1 cellular context compared by ENCODE assay signal in the genomic region with DNA sequence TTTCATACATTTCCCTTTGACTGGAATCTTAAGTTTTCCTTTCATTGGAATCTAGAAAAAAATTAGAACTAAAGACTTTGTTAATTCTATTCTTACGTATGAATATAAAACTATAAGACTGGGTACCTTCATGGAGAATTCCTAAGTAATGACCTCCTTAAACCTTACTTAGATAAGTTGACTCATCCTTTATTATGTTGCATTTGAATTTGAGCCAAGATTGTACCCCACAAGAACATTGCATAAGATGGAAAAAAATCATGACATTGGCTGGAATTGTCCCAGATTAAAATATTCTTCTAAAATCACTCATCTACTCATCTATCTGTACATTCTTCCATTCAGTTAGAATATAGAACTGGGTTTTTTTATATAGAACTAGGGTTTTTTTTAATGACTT.
A peak's percentile ranks its signal among the peaks of the same experiment; 100 is the strongest.
TF ChIP-seq lines count a peak whose summit lies in the region.

No MANE protein-coding gene starts in this region.

TF ChIP-seq in SK-N-SH, 30 proteins besides CTCF, POLR2A, EP300 and RAD21 (continued from another document):
- TF ChIP-seq, protein P1, sequence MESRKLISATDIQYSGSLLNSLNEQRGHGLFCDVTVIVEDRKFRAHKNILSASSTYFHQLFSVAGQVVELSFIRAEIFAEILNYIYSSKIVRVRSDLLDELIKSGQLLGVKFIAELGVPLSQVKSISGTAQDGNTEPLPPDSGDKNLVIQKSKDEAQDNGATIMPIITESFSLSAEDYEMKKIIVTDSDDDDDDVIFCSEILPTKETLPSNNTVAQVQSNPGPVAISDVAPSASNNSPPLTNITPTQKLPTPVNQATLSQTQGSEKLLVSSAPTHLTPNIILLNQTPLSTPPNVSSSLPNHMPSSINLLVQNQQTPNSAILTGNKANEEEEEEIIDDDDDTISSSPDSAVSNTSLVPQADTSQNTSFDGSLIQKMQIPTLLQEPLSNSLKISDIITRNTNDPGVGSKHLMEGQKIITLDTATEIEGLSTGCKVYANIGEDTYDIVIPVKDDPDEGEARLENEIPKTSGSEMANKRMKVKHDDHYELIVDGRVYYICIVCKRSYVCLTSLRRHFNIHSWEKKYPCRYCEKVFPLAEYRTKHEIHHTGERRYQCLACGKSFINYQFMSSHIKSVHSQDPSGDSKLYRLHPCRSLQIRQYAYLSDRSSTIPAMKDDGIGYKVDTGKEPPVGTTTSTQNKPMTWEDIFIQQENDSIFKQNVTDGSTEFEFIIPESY (IDR thresholded peaks at IDR 0.05; ENCODE audit: borderline replicate concordance, low read depth): no peak
- no peak for TF ChIP-seq TAF1 (IDR thresholded peaks at IDR 0.05; ENCODE audit: borderline replicate concordance, low read depth, low read length)
- TF ChIP-seq, protein P2, sequence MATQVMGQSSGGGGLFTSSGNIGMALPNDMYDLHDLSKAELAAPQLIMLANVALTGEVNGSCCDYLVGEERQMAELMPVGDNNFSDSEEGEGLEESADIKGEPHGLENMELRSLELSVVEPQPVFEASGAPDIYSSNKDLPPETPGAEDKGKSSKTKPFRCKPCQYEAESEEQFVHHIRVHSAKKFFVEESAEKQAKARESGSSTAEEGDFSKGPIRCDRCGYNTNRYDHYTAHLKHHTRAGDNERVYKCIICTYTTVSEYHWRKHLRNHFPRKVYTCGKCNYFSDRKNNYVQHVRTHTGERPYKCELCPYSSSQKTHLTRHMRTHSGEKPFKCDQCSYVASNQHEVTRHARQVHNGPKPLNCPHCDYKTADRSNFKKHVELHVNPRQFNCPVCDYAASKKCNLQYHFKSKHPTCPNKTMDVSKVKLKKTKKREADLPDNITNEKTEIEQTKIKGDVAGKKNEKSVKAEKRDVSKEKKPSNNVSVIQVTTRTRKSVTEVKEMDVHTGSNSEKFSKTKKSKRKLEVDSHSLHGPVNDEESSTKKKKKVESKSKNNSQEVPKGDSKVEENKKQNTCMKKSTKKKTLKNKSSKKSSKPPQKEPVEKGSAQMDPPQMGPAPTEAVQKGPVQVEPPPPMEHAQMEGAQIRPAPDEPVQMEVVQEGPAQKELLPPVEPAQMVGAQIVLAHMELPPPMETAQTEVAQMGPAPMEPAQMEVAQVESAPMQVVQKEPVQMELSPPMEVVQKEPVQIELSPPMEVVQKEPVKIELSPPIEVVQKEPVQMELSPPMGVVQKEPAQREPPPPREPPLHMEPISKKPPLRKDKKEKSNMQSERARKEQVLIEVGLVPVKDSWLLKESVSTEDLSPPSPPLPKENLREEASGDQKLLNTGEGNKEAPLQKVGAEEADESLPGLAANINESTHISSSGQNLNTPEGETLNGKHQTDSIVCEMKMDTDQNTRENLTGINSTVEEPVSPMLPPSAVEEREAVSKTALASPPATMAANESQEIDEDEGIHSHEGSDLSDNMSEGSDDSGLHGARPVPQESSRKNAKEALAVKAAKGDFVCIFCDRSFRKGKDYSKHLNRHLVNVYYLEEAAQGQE (IDR thresholded peaks at IDR 0.05; ENCODE audit: low read depth, low read length): no peak
- TF ChIP-seq, protein P3, sequence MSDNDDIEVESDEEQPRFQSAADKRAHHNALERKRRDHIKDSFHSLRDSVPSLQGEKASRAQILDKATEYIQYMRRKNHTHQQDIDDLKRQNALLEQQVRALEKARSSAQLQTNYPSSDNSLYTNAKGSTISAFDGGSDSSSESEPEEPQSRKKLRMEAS (IDR thresholded peaks at IDR 0.05; ENCODE audit: low read depth): no peak
- TF ChIP-seq ELF1 (IDR thresholded peaks at IDR 0.05): no peak
- TF ChIP-seq, protein P4, sequence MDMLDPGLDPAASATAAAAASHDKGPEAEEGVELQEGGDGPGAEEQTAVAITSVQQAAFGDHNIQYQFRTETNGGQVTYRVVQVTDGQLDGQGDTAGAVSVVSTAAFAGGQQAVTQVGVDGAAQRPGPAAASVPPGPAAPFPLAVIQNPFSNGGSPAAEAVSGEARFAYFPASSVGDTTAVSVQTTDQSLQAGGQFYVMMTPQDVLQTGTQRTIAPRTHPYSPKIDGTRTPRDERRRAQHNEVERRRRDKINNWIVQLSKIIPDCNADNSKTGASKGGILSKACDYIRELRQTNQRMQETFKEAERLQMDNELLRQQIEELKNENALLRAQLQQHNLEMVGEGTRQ (IDR thresholded peaks at IDR 0.05; ENCODE audit: borderline replicate concordance, low read depth, low read length): no peak
- TF ChIP-seq, protein P5, sequence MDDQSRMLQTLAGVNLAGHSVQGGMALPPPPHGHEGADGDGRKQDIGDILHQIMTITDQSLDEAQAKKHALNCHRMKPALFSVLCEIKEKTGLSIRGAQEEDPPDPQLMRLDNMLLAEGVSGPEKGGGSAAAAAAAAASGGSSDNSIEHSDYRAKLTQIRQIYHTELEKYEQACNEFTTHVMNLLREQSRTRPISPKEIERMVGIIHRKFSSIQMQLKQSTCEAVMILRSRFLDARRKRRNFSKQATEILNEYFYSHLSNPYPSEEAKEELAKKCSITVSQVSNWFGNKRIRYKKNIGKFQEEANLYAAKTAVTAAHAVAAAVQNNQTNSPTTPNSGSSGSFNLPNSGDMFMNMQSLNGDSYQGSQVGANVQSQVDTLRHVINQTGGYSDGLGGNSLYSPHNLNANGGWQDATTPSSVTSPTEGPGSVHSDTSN (IDR thresholded peaks at IDR 0.05): no peak
- TF ChIP-seq GATA2 (CRISPR knock-in tag; IDR thresholded peaks at IDR 0.05): no peak
- no peak for TF ChIP-seq RFX5 (IDR thresholded peaks at IDR 0.05; ENCODE audit: low read length)
- no peak for TF ChIP-seq POLR2AphosphoS5 (IDR thresholded peaks at IDR 0.05; ENCODE audit: low read depth, low read length)
- TF ChIP-seq MXI1 (IDR thresholded peaks at IDR 0.05; ENCODE audit: low read depth, low read length): no peak
- TF ChIP-seq TCF12 (IDR thresholded peaks at IDR 0.05): no peak; the same call in 1 of the 2 replicates
- TF ChIP-seq TEAD4 (IDR thresholded peaks at IDR 0.05; ENCODE audit: borderline replicate concordance, insufficient read depth): no peak
- no peak for TF ChIP-seq NRF1 (IDR thresholded peaks at IDR 0.05; ENCODE audit: low read depth, low read length)
- no peak for TF ChIP-seq RCOR1 (IDR thresholded peaks at IDR 0.05; ENCODE audit: low read length)
- TF ChIP-seq NFIC (IDR thresholded peaks at IDR 0.05; ENCODE audit: borderline replicate concordance): peak; percentile 82
